8 cellular contexts compared by ENCODE assay signal in genomic region chr7:2313450-2314208, GRCh38. TPM values are rescaled to one million over a fixed set of nuclear protein-coding genes. Genes with fewer than 3 reads are reported as not detected.
A peak's percentile ranks its signal among the peaks of the same experiment; 100 is the strongest.
DNase-seq lines count a peak whose midpoint lies in the region; ATAC-seq and TF ChIP-seq lines count a peak whose summit lies in the region.

No MANE protein-coding gene starts in this region.

- H3K4me1 ChIP-seq in parathyroid adenoma = no peaks in the 10 kb centered on the region

- H3K4me2 ChIP-seq in parathyroid adenoma (ENCODE audit: low read length) = peak overlapping the region; percentile 49

- H3K9ac ChIP-seq in parathyroid adenoma = no peak overlapping the region

- peak overlapping the region; percentile 83 for H3K4me3 ChIP-seq in WERI-Rb-1 (ENCODE audit: low read depth, low read length)
- H3K4me3 ChIP-seq in parathyroid adenoma (ENCODE audit: low read depth, low read length) = peak overlapping the region; percentile 69

- H3K9me3 Mint-ChIP-seq in glutamatergic neuron (ENCODE audit: unreplicated experiment) = peaks cover 4% of the 10 kb centered on the region

- no peaks in the 10 kb centered on the region for H3K4me1 Mint-ChIP-seq in glutamatergic neuron (ENCODE audit: low read depth, unreplicated experiment)

- TF ChIP-seq CTCF in WERI-Rb-1 (IDR thresholded peaks at IDR 0.05; ENCODE audit: low read depth, low read length) = no peak
- no peak for TF ChIP-seq CTCF in glutamatergic neuron (IDR thresholded peaks at IDR 0.05; ENCODE audit: partially characterized antibody, unreplicated experiment)
- TF ChIP-seq CTCF in parathyroid adenoma (IDR thresholded peaks at IDR 0.05) = no peak

- H3K79me2 ChIP-seq in parathyroid adenoma = no peaks in the 10 kb centered on the region

- DNase-seq in activated T-cell treated with anti-CD3 and anti-CD28 coated beads for 1 hour (ENCODE audit: low read depth) (peak; percentile 2), WERI-Rb-1 (no peak), glutamatergic neuron (no peak), GM19238 (ENCODE audit: insufficient read length, low spot score) (no peak), NCI-H187 treated with DMSO at 0.1 percent for 48 hours (lab: John Stamatoyannopoulos, UW) (no peak)
- no peak for DNase-seq in activated T-cell treated with anti-CD3 and anti-CD28 coated beads, Interleukin-2, amount 50 U/mL, for 48 hours

- H3K4me3 Mint-ChIP-seq in glutamatergic neuron (ENCODE audit: unreplicated experiment) = peak overlapping the region; percentile 95

- no peaks in the 10 kb centered on the region for H3K27me3 ChIP-seq in WERI-Rb-1 (ENCODE audit: insufficient read depth, low read depth, severe bottlenecking)
- no peaks in the 10 kb centered on the region for H3K27me3 ChIP-seq in parathyroid adenoma (ENCODE audit: control insufficient read depth, insufficient read depth, low read length)

- H3K36me3 Mint-ChIP-seq in glutamatergic neuron (ENCODE audit: unreplicated experiment) = no peaks in the 10 kb centered on the region

- H3K9me3 ChIP-seq in WERI-Rb-1 (ENCODE audit: severe bottlenecking) = no peaks in the 10 kb centered on the region
- no peaks in the 10 kb centered on the region for H3K9me3 ChIP-seq in parathyroid adenoma (ENCODE audit: control insufficient read depth, low read length)

- H3K36me3 ChIP-seq in WERI-Rb-1 (peaks cover 6% of the 10 kb centered on the region), parathyroid adenoma (ENCODE audit: control insufficient read depth, insufficient read depth, low read length) (no peaks in the 10 kb centered on the region)

- peak; percentile 17 for ATAC-seq in HG03196 (IDR thresholded peaks at IDR 0.05; ENCODE audit: unreplicated experiment)

- H3K27me3 Mint-ChIP-seq in glutamatergic neuron (ENCODE audit: unreplicated experiment) = peaks cover 8% of the 10 kb centered on the region

- peak overlapping the region; percentile 68 for H3K27ac Mint-ChIP-seq in glutamatergic neuron (ENCODE audit: unreplicated experiment)

- H3K27ac ChIP-seq in WERI-Rb-1 (peak overlapping the region; percentile 56), parathyroid adenoma (no peak overlapping the region)

- H2AFZ ChIP-seq in parathyroid adenoma = peak overlapping the region; percentile 99

RNA-seq across cellular contexts. Expression of gene SNX8, which starts 0.6 kb away (rescaled TPM):
- 22.2 TPM for total RNA-seq in glutamatergic neuron (ENCODE audit: unreplicated experiment)

RNA-seq across cellular contexts. Expression of gene EIF3B, which starts 41.0 kb away (rescaled TPM):
- 136 TPM for total RNA-seq in glutamatergic neuron (ENCODE audit: unreplicated experiment)
